ENCODE assay signal across 24 cellular contexts in genomic region chr7:128065872-128066271, GRCh38. TPM values are rescaled to one million over a fixed set of nuclear protein-coding genes. Genes with fewer than 3 reads are reported as not detected.
"Had no signal": no experiment of that assay in that cellular context is flagged by ENCODE, and none has a peak within 500 bp of the region (broad histone marks: within the 10 kb centered on the region; RNA-seq: fewer than 3 reads in every experiment).

No MANE protein-coding gene starts in this region.

- H3K27me3 ChIP-seq: adrenal gland, breast epithelium had no signal

- ATAC-seq: PC-3, T-helper 17 cell had no signal

- H3K9me3 ChIP-seq: adrenal gland, breast epithelium had no signal

- DNase-seq: activated CD4-positive, alpha-beta memory T cell treated with anti-CD3 and anti-CD28 coated beads for 36 hours; activated CD4-positive, alpha-beta T cell treated with anti-CD3 and anti-CD28 coated beads, Interleukin-2, amount 10 ng/mL, durations not matched to agents 7 days and 5 days; activated CD4-positive, CD25-positive, alpha-beta regulatory T cell; activated CD8-positive, alpha-beta memory T cell treated with anti-CD3 and anti-CD28 coated beads for 24 hours; activated gamma-delta T cell treated with Interleukin-2 at 50 U/mL for 16 hours; activated naive CD4-positive, alpha-beta T cell treated with anti-CD3 and anti-CD28 coated beads, Interleukin-2, amount 50 U/mL, for 16 hours; activated naive CD8-positive, alpha-beta T cell treated with anti-CD3 and anti-CD28 coated beads, Interleukin-2, amount 10 ng/mL, durations not matched to agents 7 days and 5 days; activated T-cell treated with anti-CD3 and anti-CD28 coated beads, Interleukin-2, amount 50 U/mL, for 48 hours; adrenal gland; central memory CD4-positive, alpha-beta T cell; MM.1S; NCI-H1105; NCI-H1436; NCI-H187 treated with DMSO at 0.1 percent for 48 hours; NCI-H2081 treated with DMSO at 0.1 percent for 48 hours; NCI-H446; NCI-H524; PC-3; SHP77 treated with DMSO at 0.1 percent for 48 hours; T-helper 17 cell; T-helper 9 cell had no signal

- H3K36me3 ChIP-seq: adrenal gland, breast epithelium had no signal

- H3K4me3 ChIP-seq: adrenal gland, breast epithelium had no signal

- H3K27ac ChIP-seq: adrenal gland, breast epithelium, VCaP had no signal

- H3K4me1 ChIP-seq: adrenal gland, breast epithelium had no signal

RNA-seq across cellular contexts. Expression of gene LRRC4, which starts 34.6 kb away (rescaled TPM):
- total RNA-seq: activated CD4-positive, alpha-beta T cell treated with anti-CD3 and anti-CD28 coated beads, Interleukin-2, amount 10 ng/mL, durations not matched to agents 7 days and 5 days; SK-MEL-5 had no signal
